8 cellular contexts compared by ENCODE assay signal in the genomic region with DNA sequence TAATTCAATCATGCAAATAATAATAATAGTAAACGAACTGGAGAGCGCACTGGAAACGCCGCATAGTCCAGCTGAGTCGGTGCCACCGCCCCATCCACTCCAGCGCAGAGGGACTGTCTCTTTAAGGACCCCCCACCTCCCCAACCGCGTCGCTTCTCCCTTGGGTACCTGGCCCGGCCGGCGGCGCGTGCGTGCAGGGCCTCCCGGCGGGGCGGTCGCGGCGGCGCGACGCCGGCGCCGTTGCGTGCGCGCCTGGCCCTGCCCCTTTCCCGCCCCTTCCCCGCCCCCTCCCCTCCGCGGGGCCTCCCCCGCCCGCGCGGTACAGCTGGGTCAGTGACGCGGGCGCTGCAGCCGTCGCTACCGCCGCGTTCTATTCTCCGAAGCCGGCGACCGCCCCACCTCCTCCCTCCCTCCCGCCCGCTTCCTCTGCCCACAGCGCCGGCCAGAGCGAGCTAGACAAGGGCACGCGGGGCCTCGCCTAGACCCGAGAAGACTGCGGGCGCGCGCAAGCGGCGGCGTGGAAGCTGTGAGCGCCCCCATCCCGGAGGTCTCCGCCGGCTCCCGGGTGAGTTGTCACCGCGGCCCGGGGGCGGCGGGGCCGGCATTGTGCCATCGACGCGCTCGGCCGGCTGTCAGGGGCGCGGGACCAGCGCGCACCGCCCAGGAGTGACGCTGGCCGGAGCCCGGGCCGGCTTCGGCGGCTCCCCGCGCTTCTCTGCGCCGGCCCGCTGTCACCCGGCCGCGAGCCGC. TPM values are rescaled to one million over a fixed set of nuclear protein-coding genes. Genes with fewer than 3 reads are reported as not detected.
DNase-seq lines count a peak whose midpoint lies in the region; ATAC-seq and TF ChIP-seq lines count a peak whose summit lies in the region.

A gene with protein sequence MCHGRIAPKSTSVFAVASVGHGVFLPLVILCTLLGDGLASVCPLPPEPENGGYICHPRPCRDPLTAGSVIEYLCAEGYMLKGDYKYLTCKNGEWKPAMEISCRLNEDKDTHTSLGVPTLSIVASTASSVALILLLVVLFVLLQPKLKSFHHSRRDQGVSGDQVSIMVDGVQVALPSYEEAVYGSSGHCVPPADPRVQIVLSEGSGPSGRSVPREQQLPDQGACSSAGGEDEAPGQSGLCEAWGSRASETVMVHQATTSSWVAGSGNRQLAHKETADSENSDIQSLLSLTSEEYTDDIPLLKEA (plus strand): TSS at position 333 of the 750 bp plus-strand sequence. CDS start 46,997 bp downstream, outside the sequence.

- H3K36me3 ChIP-seq in adrenal gland (replicated peaks in 1 of 2) (no peaks in the 10 kb centered on the region), heart left ventricle (peaks cover 0 to under 1% (median 0%) of the 10 kb centered on the region in 9 donors), upper lobe of left lung (no peaks in the 10 kb centered on the region)

- H3K27me3 ChIP-seq in adrenal gland, result no peaks in the 10 kb centered on the region
- H3K27me3 ChIP-seq in heart left ventricle, result no peaks in the 10 kb centered on the region
- H3K27me3 ChIP-seq in upper lobe of left lung, result no peaks in the 10 kb centered on the region

- DNase-seq in GM12864 (ENCODE audit: low read depth), result peak; percentile 55
- DNase-seq in NCI-H146 (lab: John Stamatoyannopoulos, UW), result peak; percentile 90
- DNase-seq in adrenal gland, result peak; percentile 92 to 96 (median 93)
- DNase-seq in heart left ventricle, result peak; percentile 93 to 95 (median 94)
- peak; percentile 98 for DNase-seq in posterior vena cava (ENCODE audit: low spot score)
- peak; percentile 94 to 98 for DNase-seq in upper lobe of left lung

- TF ChIP-seq CTCF in GM12864 (IDR thresholded peaks at IDR 0.05; ENCODE audit: low read depth, low read length, missing control alignments) (no peak), adrenal gland (IDR thresholded peaks at IDR 0.05) (no peak), heart left ventricle (IDR thresholded peaks at IDR 0.05) (no peak), upper lobe of left lung (IDR thresholded peaks at IDR 0.05) (no peak)

- TF ChIP-seq POLR2A in adrenal gland (IDR thresholded peaks at IDR 0.05) (peak; percentile 76 to 85), heart left ventricle (IDR thresholded peaks at IDR 0.05) (peak in 1 of 2 donors; percentile 70), upper lobe of left lung (IDR thresholded peaks at IDR 0.05) (peak in 2 of 4 donors; percentile 74 to 86)

- 0 to 1% (median 0%) methylated on average over 5 to 102 of the region's 103 CpGs for WGBS in adrenal gland, 4 donors
- 0 to 1% (median 0%) methylated on average over 15 to 103 of the region's 103 CpGs for WGBS in heart left ventricle, 4 donors
- 1% methylated on average over 26 to 47 of the region's 103 CpGs for WGBS in upper lobe of left lung, 2 donors

- H3K27ac ChIP-seq in adrenal gland (peak within 1 kb of the TSS; percentile 94 to 100 (median 96)), heart left ventricle (peak within 1 kb of the TSS; percentile 94 to 100 (median 98)), upper lobe of left lung (peak within 1 kb of the TSS; percentile 97 to 99 (median 98))

- H3K4me3 ChIP-seq in GM12864 (ENCODE audit: low read depth, low read length) (peak within 1 kb of the TSS; percentile 64), adrenal gland (peak within 1 kb of the TSS; percentile 31 to 90 (median 52)), heart left ventricle (peak within 1 kb of the TSS; percentile 76 to 96 (median 86)), upper lobe of left lung (peak within 1 kb of the TSS; percentile 83 to 89 (median 85))

- H3K4me1 ChIP-seq in adrenal gland (replicated peaks in 1 of 2), result peaks cover 37 to 55% of the 10 kb centered on the region in 2 donors
- H3K4me1 ChIP-seq in heart left ventricle, result peaks cover 6 to 61% (median 51%) of the 10 kb centered on the region in 12 donors
- H3K4me1 ChIP-seq in upper lobe of left lung, result peaks cover 42 to 58% (median 52%) of the 10 kb centered on the region in 4 donors

- H3K9me3 ChIP-seq in adrenal gland (replicated peaks in 1 of 3) (no peaks in the 10 kb centered on the region), heart left ventricle (no peaks in the 10 kb centered on the region), upper lobe of left lung (no peaks in the 10 kb centered on the region)

- intact Hi-C loops in T-helper 1 cell treated with Interleukin-12 subunit alpha and Interleukin-12 subunit beta and Interleukin-4 antibody, amounts not matched to agents 30 ng/mL and 1 ng/mL, for 36 hours (cut with micrococcal nuclease), result loop anchor here (1.0 to 10.0 kb wide), 9 partner anchors 14 to 1293 kb away; a partner anchor contains a TSS
- intact Hi-C loops in adrenal gland (cut with DNase I) (no loop called here), heart left ventricle (cut with DNase I) (loop anchor here in 8 of 10 donors (1.0 to 10.0 kb wide), 12 partner anchors 25 to 155 kb away; a partner anchor contains a TSS), posterior vena cava (cut with DNase I) (no loop called here)

- no peak for TF ChIP-seq EP300 in upper lobe of left lung (IDR thresholded peaks at IDR 0.05)

- ATAC-seq in HG02763 (IDR thresholded peaks at IDR 0.05; ENCODE audit: unreplicated experiment), result peak; percentile 58
- peak; percentile 80 to 92 (median 90) for ATAC-seq in heart left ventricle
- peak; percentile 91 to 93 for ATAC-seq in upper lobe of left lung (ENCODE audit: low FRiP score in 2 of 2)

RNA-seq across cellular contexts. Expression of the gene that starts here (rescaled TPM):
- 99.2 and 106 TPM in 2 replicates for total RNA-seq in T-helper 1 cell treated with Interleukin-12 subunit alpha and Interleukin-12 subunit beta and Interleukin-4 antibody, amounts not matched to agents 30 ng/mL and 1 ng/mL, for 36 hours
- total RNA-seq in adrenal gland, result 10 to 100 TPM; 33.3 to 75.5 (median 52.0) TPM
- polyA plus RNA-seq in adrenal gland, result 10 to 100 TPM in 1 of 3 donors, 1 to 10 TPM in 2; 7.8 to 22.8 (median 9.3) TPM
- 10 to 100 TPM; 17.8 to 49.2 (median 24.8) TPM for total RNA-seq in heart left ventricle
- polyA plus RNA-seq in heart left ventricle, result 10 to 100 TPM in 1 of 2 donors, 1 to 10 TPM in 1; 5.8 to 18.7 TPM
- 10 to 100 TPM; 35.1 to 43.8 TPM for total RNA-seq in posterior vena cava
- total RNA-seq in upper lobe of left lung, result 10 to 100 TPM; 63.4 to 90.4 (median 81.6) TPM

Comparison
In these comparisons a context has a peak if more than half of its experiments do, and no peak if none do; other contexts are left out.
1. Peak in every context shown above with its lines: DNase-seq, ATAC-seq, H3K4me3 ChIP-seq and H3K27ac ChIP-seq.
2. intact Hi-C loops: an anchor here in T-helper 1 cell treated with Interleukin-12 subunit alpha and Interleukin-12 subunit beta and Interleukin-4 antibody, amounts not matched to agents 30 ng/mL and 1 ng/mL, for 36 hours (1.0 to 10.0 kb wide) and heart left ventricle (1.0 to 10.0 kb wide); none called in adrenal gland and posterior vena cava.